In genomic region chr4:164109517-164109916, GRCh38 we compare ENCODE assay signal across 20 cellular contexts.
"Had no signal": no experiment of that assay in that cellular context is flagged by ENCODE, and none has a peak within 500 bp of the region (broad histone marks: within the 10 kb centered on the region; RNA-seq: fewer than 3 reads in every experiment).

No MANE protein-coding gene starts in this region.

- H3K27ac ChIP-seq: left lung, parathyroid adenoma, thyroid gland had no signal

- H3K4me3 Mint-ChIP-seq: activated CD4-positive, alpha-beta memory T cell treated with anti-CD3 and anti-CD28 coated beads, Interleukin-2, amount 10 ng/mL, durations not matched to agents 7 days and 5 days; activated CD8-positive, alpha-beta memory T cell treated with anti-CD3 and anti-CD28 coated beads, Interleukin-2, amount 10 ng/mL, durations not matched to agents 7 days and 5 days; activated naive CD8-positive, alpha-beta T cell treated with anti-CD3 and anti-CD28 coated beads for 36 hours; brain; naive thymus-derived CD8-positive, alpha-beta T cell; T-cell; WTC11 had no signal

- H3K9me3 ChIP-seq: left lung, mucosa of descending colon, thyroid gland had no signal

- H3K79me2 ChIP-seq: parathyroid adenoma had no signal

- H3K27ac Mint-ChIP-seq: activated CD4-positive, alpha-beta memory T cell treated with anti-CD3 and anti-CD28 coated beads, Interleukin-2, amount 10 ng/mL, durations not matched to agents 7 days and 5 days; activated CD8-positive, alpha-beta memory T cell treated with anti-CD3 and anti-CD28 coated beads, Interleukin-2, amount 10 ng/mL, durations not matched to agents 7 days and 5 days; activated naive CD8-positive, alpha-beta T cell treated with anti-CD3 and anti-CD28 coated beads for 36 hours; brain; naive thymus-derived CD8-positive, alpha-beta T cell; T-cell; WTC11 had no signal

- H3K9me3 Mint-ChIP-seq: activated CD4-positive, alpha-beta memory T cell treated with anti-CD3 and anti-CD28 coated beads, Interleukin-2, amount 10 ng/mL, durations not matched to agents 7 days and 5 days; activated naive CD8-positive, alpha-beta T cell treated with anti-CD3 and anti-CD28 coated beads for 36 hours; T-cell; WTC11 had no signal

- H2AFZ ChIP-seq: parathyroid adenoma had no signal

- H3K9ac ChIP-seq: parathyroid adenoma had no signal

- H3K27me3 ChIP-seq: dorsolateral prefrontal cortex, left lung, thyroid gland had no signal

- H3K4me3 ChIP-seq: dorsolateral prefrontal cortex, left lung, mucosa of descending colon, thyroid gland had no signal

- H3K4me1 Mint-ChIP-seq: activated CD4-positive, alpha-beta memory T cell treated with anti-CD3 and anti-CD28 coated beads, Interleukin-2, amount 10 ng/mL, durations not matched to agents 7 days and 5 days; activated CD8-positive, alpha-beta memory T cell treated with anti-CD3 and anti-CD28 coated beads, Interleukin-2, amount 10 ng/mL, durations not matched to agents 7 days and 5 days; activated naive CD8-positive, alpha-beta T cell treated with anti-CD3 and anti-CD28 coated beads for 36 hours; brain; naive thymus-derived CD8-positive, alpha-beta T cell; T-cell had no signal

- H3K36me3 Mint-ChIP-seq: activated CD8-positive, alpha-beta memory T cell treated with anti-CD3 and anti-CD28 coated beads, Interleukin-2, amount 10 ng/mL, durations not matched to agents 7 days and 5 days; activated naive CD8-positive, alpha-beta T cell treated with anti-CD3 and anti-CD28 coated beads for 36 hours; brain; naive thymus-derived CD8-positive, alpha-beta T cell; T-cell; WTC11 had no signal

- H3K36me3 ChIP-seq: left lung, thyroid gland had no signal

- DNase-seq: activated CD4-positive, alpha-beta memory T cell treated with anti-CD3 and anti-CD28 coated beads, Interleukin-2, amount 10 ng/mL, durations not matched to agents 7 days and 5 days; activated CD4-positive, alpha-beta T cell treated with anti-CD3 and anti-CD28 coated beads for 4 hours; activated CD8-positive, alpha-beta memory T cell treated with anti-CD3 and anti-CD28 coated beads, Interleukin-2, amount 10 ng/mL, durations not matched to agents 7 days and 5 days; activated naive CD4-positive, alpha-beta T cell; activated naive CD8-positive, alpha-beta T cell treated with anti-CD3 and anti-CD28 coated beads for 36 hours; amygdala; caudate nucleus; dorsolateral prefrontal cortex; foreskin fibroblast; hippocampal formation; islet precursor cell; left lung; mucosa of descending colon; naive thymus-derived CD8-positive, alpha-beta T cell; stimulated activated naive CD4-positive, alpha-beta T cell; T-cell; thyroid gland had no signal

- H3K4me1 ChIP-seq: left lung, parathyroid adenoma, thyroid gland had no signal

- H3K27me3 Mint-ChIP-seq: activated CD4-positive, alpha-beta memory T cell treated with anti-CD3 and anti-CD28 coated beads, Interleukin-2, amount 10 ng/mL, durations not matched to agents 7 days and 5 days; activated CD8-positive, alpha-beta memory T cell treated with anti-CD3 and anti-CD28 coated beads, Interleukin-2, amount 10 ng/mL, durations not matched to agents 7 days and 5 days; activated naive CD8-positive, alpha-beta T cell treated with anti-CD3 and anti-CD28 coated beads for 36 hours; brain; naive thymus-derived CD8-positive, alpha-beta T cell; T-cell had no signal

- ATAC-seq: activated CD8-positive, alpha-beta memory T cell treated with anti-CD3 and anti-CD28 coated beads, Interleukin-2, amount 10 ng/mL, durations not matched to agents 7 days and 5 days; left lung; mucosa of descending colon; naive thymus-derived CD8-positive, alpha-beta T cell; T-cell; WTC11 had no signal
